12 cellular contexts compared by ENCODE assay signal in the genomic region with DNA sequence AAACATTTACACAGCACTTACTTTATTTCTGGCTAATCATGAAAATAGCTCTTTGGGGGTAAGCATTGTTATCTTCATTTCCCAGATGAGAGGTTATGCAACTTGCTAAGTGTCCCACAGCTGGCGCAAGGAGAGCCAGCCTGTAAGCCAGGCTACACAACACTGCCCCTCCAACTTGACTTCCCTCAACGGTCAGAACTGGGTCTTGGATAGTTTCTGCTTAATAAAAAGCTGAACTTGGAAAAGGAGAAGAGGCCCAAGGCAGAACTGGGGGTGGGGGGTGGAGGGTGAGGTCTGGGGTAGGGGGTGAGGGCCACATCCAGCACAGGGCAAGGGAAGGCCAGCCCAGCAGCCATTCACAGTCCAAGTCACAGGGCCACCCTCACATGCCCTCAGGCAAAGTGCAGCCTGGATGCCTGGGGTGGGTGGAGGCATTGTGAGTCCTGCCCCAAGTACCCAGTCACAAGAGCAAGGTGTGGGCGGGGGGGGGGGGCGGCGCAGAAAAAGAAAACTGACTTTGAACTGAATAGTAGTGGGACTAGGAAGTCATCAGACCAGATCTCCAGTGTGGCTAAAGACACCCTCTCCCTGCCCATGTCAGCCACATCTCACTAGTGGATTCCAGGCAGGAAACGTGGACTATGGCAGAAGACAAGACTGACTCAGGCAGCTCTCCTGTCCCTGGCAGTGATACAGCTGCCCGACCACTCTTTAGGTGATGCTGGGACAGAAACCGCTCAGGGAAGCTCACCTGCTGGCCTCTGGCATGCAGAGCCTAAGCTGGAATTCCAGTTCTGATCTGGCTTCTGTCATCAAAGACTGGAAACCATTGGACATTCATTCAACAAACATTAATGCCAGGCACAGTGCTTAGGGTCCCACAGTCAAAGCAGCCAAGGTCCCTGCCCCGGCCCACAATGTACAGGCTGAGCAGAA. TPM values are rescaled to one million over a fixed set of nuclear protein-coding genes. Genes with fewer than 3 reads are reported as not detected.
DNase-seq lines count a peak whose midpoint lies in the region; ATAC-seq, FAIRE-seq and TF ChIP-seq lines count a peak whose summit lies in the region.
"Had no signal": no experiment of that assay in that cellular context is flagged by ENCODE, and none has a peak within 500 bp of the region (broad histone marks: within the 10 kb centered on the region; RNA-seq: fewer than 3 reads in every experiment).

No MANE protein-coding gene starts in this region.

- WGBS in IMR-90 (ENCODE audit: extremely low coverage in 2 of 2, insufficient read length in 1 of 2), 2 experiments = 87% methylated on average over 3 of the region's 9 CpGs; no CpG with 5 or more reads in 1 of the 2 experiments
- 49 to 65% (median 51%) methylated on average over 7 to 9 of the region's 9 CpGs for WGBS in stomach, 5 donors

- TF ChIP-seq POLR2A in IMR-90 (IDR thresholded peaks at IDR 0.05; ENCODE audit: low read depth, low read length) = no peak
- TF ChIP-seq POLR2A in stomach (IDR thresholded peaks at IDR 0.05) = no peak

- H3K4me3 Mint-ChIP-seq in WTC11 = no peak overlapping the region
- no peak overlapping the region for H3K4me3 Mint-ChIP-seq in activated naive CD4-positive, alpha-beta T cell treated with anti-CD3 and anti-CD28 coated beads, Interleukin-2, amount 10 ng/mL, durations not matched to agents 7 days and 5 days
- H3K4me3 Mint-ChIP-seq in activated T-cell treated with anti-CD3 and anti-CD28 coated beads, Interleukin-2, amount 50 U/mL, for 72 hours = peak overlapping the region in 1 of 2 donors; percentile 15

- peak overlapping the region; percentile 35; the same call in 1 of the 2 replicates for H3K4ac ChIP-seq in IMR-90 (ENCODE audit: low read depth, low read length)

- no peak overlapping the region for H3K4me2 ChIP-seq in IMR-90 (ENCODE audit: low read depth, low read length)

- FAIRE-seq in kidney (lab: Jason Lieb, UNC) = no peak
- FAIRE-seq: islet of Langerhans, TTC549 had no signal

- peaks cover 33% of the 10 kb centered on the region for H3K9me1 ChIP-seq in IMR-90 (ENCODE audit: insufficient read depth, low read length)

- DNase-seq in IMR-90 (peak; percentile 47), WTC11 (ENCODE audit: low spot score) (no peak), kidney (peak; percentile 87), stomach (peak; percentile 40), RPMI8226 (no peak)
- no peak for DNase-seq in activated naive CD4-positive, alpha-beta T cell treated with anti-CD3 and anti-CD28 coated beads, Interleukin-2, amount 10 ng/mL, durations not matched to agents 7 days and 5 days
- DNase-seq in activated T-cell treated with anti-CD3 and anti-CD28 coated beads, Interleukin-2, amount 50 U/mL, for 72 hours = no peak
- DNase-seq: brain microvascular endothelial cell, NCI-H1105 had no signal

- peaks cover 30 to 95% of the 10 kb centered on the region in 2 experiments for H3K79me1 ChIP-seq in IMR-90 (ENCODE audit: low read depth in 1 of 2, low read length in 2 of 2)

- H3K27ac ChIP-seq in IMR-90 (ENCODE audit: insufficient read depth, low read length) (0 out of 2 replicates have a peak overlapping the region, but pooled peaks have one; percentile 29), kidney (ENCODE audit: low read depth in 2 of 2, low read length in 2 of 2) (peak overlapping the region; percentile 77 to 82), stomach (peak overlapping the region; percentile 55 to 80 (median 73))

- no peak overlapping the region for H3K9ac ChIP-seq in IMR-90 (ENCODE audit: low read depth, low read length)
- H3K9ac ChIP-seq in kidney (ENCODE audit: low read length in 2 of 2) = no peak overlapping the region

- peak overlapping the region; percentile 72; the same call in 1 of the 2 replicates for H3K23ac ChIP-seq in IMR-90 (ENCODE audit: low read depth, low read length)

- no peak overlapping the region; the same call in 1 of the 2 replicates for H3K18ac ChIP-seq in IMR-90 (ENCODE audit: low read depth, low read length)

- no peak overlapping the region for H2BK5ac ChIP-seq in IMR-90 (ENCODE audit: low read depth, low read length, poor library complexity, severe bottlenecking)

- no peak overlapping the region for H3K56ac ChIP-seq in IMR-90 (ENCODE audit: extremely low read depth, insufficient read depth, low read length)

- in situ Hi-C loops in IMR-90 (cut with MboI; ENCODE audit: low sequenced_read_pairs) = no loop called here

- H2AK9ac ChIP-seq in IMR-90 (replicated peaks; ENCODE audit: low read depth, low read length, poor library complexity) = no peak overlapping the region

- H2BK20ac ChIP-seq in IMR-90 (ENCODE audit: low read depth, low read length) = no peak overlapping the region

- POLR2A ChIA-PET in IMR-90 (lab: Charles Lee; ENCODE audit: unreplicated experiment) = interaction anchor here (0.7 kb wide), 1 partner anchor 35 kb away, joined by 11 read pairs; no protein-coding TSS in a partner anchor
- POLR2A ChIA-PET in WTC11 (lab: Charles Lee) = interaction anchor here (0.9 kb wide), 1 partner anchor 16 kb away, joined by 3 read pairs; no protein-coding TSS in a partner anchor

- H4K8ac ChIP-seq in IMR-90 (ENCODE audit: low read depth in 2 of 2, low read length in 2 of 2) = no peak overlapping the region

- H3K14ac ChIP-seq in IMR-90 (replicated peaks; ENCODE audit: low read depth, low read length) = peak overlapping the region; percentile 73; the same call in 1 of the 2 replicates

- 0 out of 3 replicates have a peak overlapping the region, but pooled peaks have one; percentile 38 for H2BK15ac ChIP-seq in IMR-90 (ENCODE audit: low read depth, low read length)

- H2BK120ac ChIP-seq in IMR-90 (ENCODE audit: low read depth, low read length) = no peak overlapping the region

- H2AK5ac ChIP-seq in IMR-90 (ENCODE audit: low read depth, low read length) = peak overlapping the region; percentile 35; the same call in 1 of the 2 replicates

- intact Hi-C loops in IMR-90 (cut with micrococcal nuclease) = no loop called here
- intact Hi-C loops in kidney (cut with DNase I) = no loop called here
- intact Hi-C loops in stomach (cut with DNase I; ENCODE audit: low total_unique reads) = no loop called here

- H3K36me3 ChIP-seq in IMR-90 (ENCODE audit: control insufficient read depth, insufficient read depth, low read length) = peaks cover 3% of the 10 kb centered on the region; the same call in 1 of the 2 replicates
- H3K36me3 ChIP-seq in kidney (ENCODE audit: control insufficient read depth in 1 of 2, insufficient read depth in 2 of 2, low read length in 2 of 2) = peaks cover 0 to 5% of the 10 kb centered on the region in 2 donors
- peaks cover 0 to 9% (median 6%) of the 10 kb centered on the region in 4 donors for H3K36me3 ChIP-seq in stomach
- H3K36me3 ChIP-seq: brain microvascular endothelial cell had no signal

- 0 out of 2 replicates have a peak, but pooled peaks cover 3% of the 10 kb centered on the region for H3K36me3 Mint-ChIP-seq in WTC11
- H3K36me3 Mint-ChIP-seq in activated naive CD4-positive, alpha-beta T cell treated with anti-CD3 and anti-CD28 coated beads, Interleukin-2, amount 10 ng/mL, durations not matched to agents 7 days and 5 days = peaks cover 3% of the 10 kb centered on the region
- H3K36me3 Mint-ChIP-seq in activated T-cell treated with anti-CD3 and anti-CD28 coated beads, Interleukin-2, amount 50 U/mL, for 72 hours (ENCODE audit: insufficient read depth in 2 of 2) = no peaks in the 10 kb centered on the region

- CTCF ChIA-PET in IMR-90 (lab: Yijun Ruan, JAX) = no interaction called here
- CTCF ChIA-PET in WTC11 (lab: Charles Lee) = interaction anchor here (0.9 to 1.1 kb wide), 2 partner anchors 71 to 88 kb away, joined by 3 to 4 read pairs; no protein-coding TSS in a partner anchor
- CTCF ChIA-PET in activated naive CD4-positive, alpha-beta T cell treated with anti-CD3 and anti-CD28 coated beads, Interleukin-2, amount 10 ng/mL, durations not matched to agents 7 days and 5 days (lab: Charles Lee) = no interaction called here

- H3K27me3 ChIP-seq in IMR-90 (ENCODE audit: control insufficient read depth, insufficient read depth, low read length) (no peaks in the 10 kb centered on the region), stomach (no peaks in the 10 kb centered on the region)
- H3K27me3 ChIP-seq: brain microvascular endothelial cell had no signal

- H3K4me3 ChIP-seq in IMR-90 (ENCODE audit: insufficient read depth, low read depth, low read length) = no peak overlapping the region
- no peak overlapping the region for H3K4me3 ChIP-seq in kidney (ENCODE audit: low read length in 2 of 2)
- no peak overlapping the region for H3K4me3 ChIP-seq in stomach

- H4K91ac ChIP-seq in IMR-90 (ENCODE audit: insufficient read depth, low read depth, low read length) = no peak overlapping the region; the same call in 1 of the 2 replicates

- no peak for TF ChIP-seq RAD21 in IMR-90 (IDR thresholded peaks at IDR 0.05; ENCODE audit: low read length)

- TF ChIP-seq EP300 in stomach (IDR thresholded peaks at IDR 0.05) = no peak

- H3K4me1 Mint-ChIP-seq in WTC11 = peaks cover 91% of the 10 kb centered on the region
- H3K4me1 Mint-ChIP-seq in activated naive CD4-positive, alpha-beta T cell treated with anti-CD3 and anti-CD28 coated beads, Interleukin-2, amount 10 ng/mL, durations not matched to agents 7 days and 5 days = peaks cover 65% of the 10 kb centered on the region
- H3K4me1 Mint-ChIP-seq in activated T-cell treated with anti-CD3 and anti-CD28 coated beads, Interleukin-2, amount 50 U/mL, for 72 hours (ENCODE audit: low read depth) = peaks cover 75% of the 10 kb centered on the region

- H3K9me3 ChIP-seq in IMR-90 (ENCODE audit: control insufficient read depth, insufficient read depth, low read length) (no peaks in the 10 kb centered on the region), kidney (ENCODE audit: control insufficient read depth in 1 of 2, low read length in 2 of 2) (no peaks in the 10 kb centered on the region), stomach (no peaks in the 10 kb centered on the region)

- H4K5ac ChIP-seq in IMR-90 (ENCODE audit: low read depth, low read length) = peak overlapping the region; percentile 42; the same call in 1 of the 2 replicates

- H2AFZ ChIP-seq in IMR-90 (replicated peaks; ENCODE audit: low read length, poor library complexity) = no peak overlapping the region

- no TSS peak for BruUV-seq in IMR-90 (replicated peaks; lab: Mats Ljungman, UMichigan)

- TF ChIP-seq CTCF in IMR-90 (conservative IDR thresholded peaks at IDR 0.05; ENCODE audit: low read depth, low read length) (no peak), WTC11 (IDR thresholded peaks at IDR 0.05) (no peak), kidney (IDR thresholded peaks at IDR 0.05; ENCODE audit: borderline replicate concordance, extremely low read depth, insufficient read depth) (no peak), stomach (IDR thresholded peaks at IDR 0.05) (no peak)

- H3K4me1 ChIP-seq in IMR-90 (ENCODE audit: control insufficient read depth, insufficient read depth, low read length) = peaks cover 28% of the 10 kb centered on the region
- peaks cover 26 to 48% of the 10 kb centered on the region in 2 donors for H3K4me1 ChIP-seq in kidney (ENCODE audit: control insufficient read depth in 1 of 2, insufficient read depth in 1 of 2, low read depth in 1 of 2, low read length in 2 of 2)
- H3K4me1 ChIP-seq in stomach = peaks cover 31 to 86% (median 61%) of the 10 kb centered on the region in 4 donors

- no peaks in the 10 kb centered on the region for H3K9me3 Mint-ChIP-seq in WTC11
- H3K9me3 Mint-ChIP-seq in activated naive CD4-positive, alpha-beta T cell treated with anti-CD3 and anti-CD28 coated beads, Interleukin-2, amount 10 ng/mL, durations not matched to agents 7 days and 5 days = no peaks in the 10 kb centered on the region
- no peaks in the 10 kb centered on the region for H3K9me3 Mint-ChIP-seq in activated T-cell treated with anti-CD3 and anti-CD28 coated beads, Interleukin-2, amount 50 U/mL, for 72 hours

- ATAC-seq in IMR-90 (ENCODE audit: low read depth) (peak; percentile 57), WTC11 (no peak), HG02678 (IDR thresholded peaks at IDR 0.05; ENCODE audit: unreplicated experiment) (no peak)
- no peak for ATAC-seq in activated T-cell treated with anti-CD3 and anti-CD28 coated beads, Interleukin-2, amount 50 U/mL, for 72 hours (replicated peaks in 1 of 2)

- H4K20me1 ChIP-seq in IMR-90 (ENCODE audit: insufficient read depth, low read length) = peaks cover 42% of the 10 kb centered on the region

- peak overlapping the region; percentile 14 for H3K27ac Mint-ChIP-seq in WTC11
- no peak overlapping the region for H3K27ac Mint-ChIP-seq in activated naive CD4-positive, alpha-beta T cell treated with anti-CD3 and anti-CD28 coated beads, Interleukin-2, amount 10 ng/mL, durations not matched to agents 7 days and 5 days
- no peak overlapping the region for H3K27ac Mint-ChIP-seq in activated T-cell treated with anti-CD3 and anti-CD28 coated beads, Interleukin-2, amount 50 U/mL, for 72 hours

- no peaks in the 10 kb centered on the region; the same call in 1 of the 2 replicates for H3K27me3 Mint-ChIP-seq in WTC11 (ENCODE audit: low read depth)
- no peaks in the 10 kb centered on the region for H3K27me3 Mint-ChIP-seq in activated naive CD4-positive, alpha-beta T cell treated with anti-CD3 and anti-CD28 coated beads, Interleukin-2, amount 10 ng/mL, durations not matched to agents 7 days and 5 days
- no peaks in the 10 kb centered on the region for H3K27me3 Mint-ChIP-seq in activated T-cell treated with anti-CD3 and anti-CD28 coated beads, Interleukin-2, amount 50 U/mL, for 72 hours (ENCODE audit: low read depth)

- dilution Hi-C loops in IMR-90 (cut with HindIII; ENCODE audit: low sequenced_read_pairs, unreplicated experiment) = no loop called here

RNA-seq across cellular contexts. Expression of a gene that starts 52.4 kb away (rescaled TPM):
- total RNA-seq in IMR-90 (2012; rRNA removed) (98.0 and 118 TPM in 2 replicates), WTC11 (2021) (64.1 to 70.5 TPM (median 69.0 TPM) in 3 replicates), kidney (105 TPM), stomach (100 to 1,000 TPM in 2 of 5 donors, 10 to 100 TPM in 3; 69.8 to 154 (median 87.9) TPM)
- polyA plus RNA-seq in IMR-90 (2012; rRNA removed) (85.0 and 92.2 TPM in 2 replicates), kidney (ENCODE audit: insufficient read depth, low read depth, low replicate concordance) (56.3 TPM), stomach (10 to 100 TPM; 24.9 to 44.0 (median 34.7) TPM)
- polyA plus RNA-seq in IMR-90 (2012; cell fraction: cytosol; rRNA removed) = 72.9 and 85.4 TPM in 2 replicates
- polyA plus RNA-seq in IMR-90 (2012; cell fraction: nucleus; rRNA removed; ENCODE audit: low replicate concordance) = 56.7 and 72.6 TPM in 2 replicates
- 10 to 100 TPM; 28.8 to 31.3 TPM for total RNA-seq in activated T-cell treated with anti-CD3 and anti-CD28 coated beads, Interleukin-2, amount 50 U/mL, for 72 hours

Comparison
In these comparisons a context has a peak if more than half of its experiments do, and no peak if none do; other contexts are left out.
1. DNase-seq: peak in IMR-90 (single experiment), kidney (single experiment) and stomach (single experiment); none in WTC11 (single experiment), RPMI8226 (single experiment), activated naive CD4-positive, alpha-beta T cell treated with anti-CD3 and anti-CD28 coated beads, Interleukin-2, amount 10 ng/mL, durations not matched to agents 7 days and 5 days (single experiment) and activated T-cell treated with anti-CD3 and anti-CD28 coated beads, Interleukin-2, amount 50 U/mL, for 72 hours (0 of 2).
2. H3K27ac ChIP-seq: peak in every context shown above with its lines; median percentile 80 in kidney; 73 in stomach; 29 in IMR-90.